27 cellular contexts compared by ENCODE assay signal in the genomic region with DNA sequence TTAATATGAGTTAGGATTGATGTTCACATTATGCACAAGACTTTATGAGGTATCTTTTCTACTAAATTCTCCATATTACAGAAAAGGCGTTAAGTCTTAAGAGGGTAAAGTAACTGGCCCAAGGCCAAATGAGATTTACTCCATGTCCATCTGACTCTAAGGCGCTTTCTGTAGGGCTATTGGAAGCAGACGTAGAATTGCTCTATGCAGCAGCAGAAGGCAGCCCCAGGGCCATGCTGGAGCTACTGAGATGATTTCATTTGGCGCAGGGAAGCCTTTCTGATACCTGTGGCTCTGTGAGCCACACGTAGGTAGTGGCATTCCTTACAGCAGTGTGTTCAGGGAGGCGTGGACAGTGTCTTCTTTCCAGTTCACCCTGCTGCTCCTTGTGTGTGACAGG.
DNase-seq lines count a peak whose midpoint lies in the region; ATAC-seq, FAIRE-seq and TF ChIP-seq lines count a peak whose summit lies in the region.
"Had no signal": no experiment of that assay in that cellular context is flagged by ENCODE, and none has a peak within 500 bp of the region (broad histone marks: within the 10 kb centered on the region; RNA-seq: fewer than 3 reads in every experiment).

No MANE protein-coding gene starts in this region.

- no peaks in the 10 kb centered on the region for H3K4me1 ChIP-seq in K562 (replicated peaks in 1 of 2; ENCODE audit: control insufficient read depth in 2 of 2, insufficient read depth in 2 of 2, low read length in 2 of 2)
- no peaks in the 10 kb centered on the region for H3K4me1 ChIP-seq in right cardiac atrium (ENCODE audit: control insufficient read depth, insufficient read depth, low read length)
- H3K4me1 ChIP-seq: BE2C had no signal

- 1% methylated on average over 6 of the region's 6 CpGs for WGBS in K562 (ENCODE audit: insufficient coverage, low coverage, missing lambda C conversion rate)
- WGBS in right cardiac atrium: 87% methylated on average over 6 of the region's 6 CpGs

- no peaks in the 10 kb centered on the region for H3K79me2 ChIP-seq in K562 (ENCODE audit: control insufficient read depth, insufficient read depth, low read length)

- ATAC-seq in K562 (no peak), right cardiac atrium (no peak)

- intact Hi-C loops in K562 (cut with micrococcal nuclease) (no loop called here), right cardiac atrium (cut with DNase I) (no loop called here)

- H3K9me3 ChIP-seq in K562 (replicated peaks; ENCODE audit: control insufficient read depth, insufficient read depth, low read depth, low read length): no peaks in the 10 kb centered on the region
- H3K9me3 ChIP-seq in right cardiac atrium (ENCODE audit: control insufficient read depth, low read length): no peaks in the 10 kb centered on the region
- H3K9me3 ChIP-seq: BE2C had no signal

- DNase-seq in NCI-H524 (lab: John Stamatoyannopoulos, UW) (peak; percentile 32 to 58), NCI-H524 treated with DMSO at 0.1 percent for 48 hours (lab: John Stamatoyannopoulos, UW) (peak; percentile 0), NCI-H82 treated with DMSO at 0.1 percent for 48 hours (lab: John Stamatoyannopoulos, UW; ENCODE audit: unreplicated experiment) (peak; percentile 38), K562 (ENCODE audit: extremely low read depth in 1 of 4, low spot score in 3 of 4) (no peak), right cardiac atrium (no peak), GDM1 (lab: John Stamatoyannopoulos, UW) (no peak), HT-29 (ENCODE audit: low spot score) (no peak)
- no peak for DNase-seq in activated naive CD4-positive, alpha-beta T cell (lab: John Stamatoyannopoulos, UW)
- DNase-seq: 8988T; ACHN; BE2C; C1 segment of cervical spinal cord; CD4-positive, alpha-beta memory T cell; CD4-positive, CD25-positive, alpha-beta regulatory T cell; CD8-positive, alpha-beta memory T cell; COR-L47; DMS 273 treated with DMSO at 0.1 percent for 48 hours; DMS153; DMS53; DMS79; DND-41; EL; GF-D8 had no signal

- in situ Hi-C loops in K562 (cut with MboI): no loop called here

- H3K4me2 ChIP-seq in K562 (ENCODE audit: insufficient read depth, low read length): no peak overlapping the region
- H3K4me2 ChIP-seq: BLaER1 had no signal

- H3K36me3 ChIP-seq in K562 (ENCODE audit: control insufficient read depth, insufficient read depth, low read length): no peaks in the 10 kb centered on the region
- H3K36me3 ChIP-seq: BE2C, BLaER1 had no signal

- no peaks in the 10 kb centered on the region for H3K9me1 ChIP-seq in K562 (ENCODE audit: control insufficient read depth, insufficient read depth, low read length)

- H3K4me3 ChIP-seq in K562 (no peak overlapping the region), right cardiac atrium (ENCODE audit: low read length) (no peak overlapping the region)
- H3K4me3 ChIP-seq: BLaER1 had no signal

- CTCF ChIA-PET in K562 (lab: Yijun Ruan, JAX; ENCODE audit: low intra/inter-chr PET ratio): interaction anchor here (0.7 kb wide), 1 partner anchor 191 kb away, joined by 4 read pairs; no protein-coding TSS in a partner anchor

- no peaks in the 10 kb centered on the region for H4K20me1 ChIP-seq in K562 (replicated peaks; ENCODE audit: control insufficient read depth, insufficient read depth, low read length)
- H4K20me1 ChIP-seq: BLaER1 had no signal

- peaks cover 7 to 18% of the 10 kb centered on the region in 2 experiments; a peak in 4 of 5 replicates for H3K27me3 ChIP-seq in K562 (ENCODE audit: control insufficient read depth in 2 of 2, insufficient read depth in 2 of 2, low read length in 2 of 2)
- no peaks in the 10 kb centered on the region for H3K27me3 ChIP-seq in right cardiac atrium (ENCODE audit: control insufficient read depth, insufficient read depth)
- H3K27me3 ChIP-seq: BE2C, BLaER1 had no signal

- no peak overlapping the region for H3K9ac ChIP-seq in K562 (ENCODE audit: insufficient read depth in 1 of 2, low read depth in 2 of 2, low read length in 2 of 2)
- H3K9ac ChIP-seq: BLaER1 had no signal

- TF ChIP-seq CTCF in K562 (IDR thresholded peaks at IDR 0.05 in 2 of 3, conservative IDR thresholded peaks at IDR 0.05 in 1 of 3; ENCODE audit: insufficient read depth in 2 of 3, low read depth in 1 of 3, low read length in 3 of 3): no peak

- FAIRE-seq in K562 (lab: Jason Lieb, UNC): no peak
- FAIRE-seq: A204.1, GM12891, GM19239 had no signal

- no peak for TF ChIP-seq EP300 in K562 (IDR thresholded peaks at IDR 0.05; ENCODE audit: low read length)

- no peak overlapping the region for H2AFZ ChIP-seq in K562 (ENCODE audit: low read depth, low read length)

- TF ChIP-seq RAD21 in K562 (CRISPR knock-in tag; conservative IDR thresholded peaks at IDR 0.05 in 1 of 2, IDR thresholded peaks at IDR 0.05 in 1 of 2): no peak

- no TSS peak for BruUV-seq in K562 (replicated peaks; lab: Mats Ljungman, UMichigan)

- no peak for TF ChIP-seq POLR2A in K562 (conservative IDR thresholded peaks at IDR 0.05)

- POLR2A ChIA-PET in K562 (lab: Yijun Ruan, JAX): no interaction called here

- H3K27ac ChIP-seq in K562 (ENCODE audit: extremely low read depth, low read depth, low read length) (no peak overlapping the region), right cardiac atrium (ENCODE audit: low read length) (no peak overlapping the region)
- H3K27ac ChIP-seq: BLaER1 had no signal

TF ChIP-seq in K562, 482 proteins besides CTCF, POLR2A, EP300 and RAD21:
- TF ChIP-seq NFIC (IDR thresholded peaks at IDR 0.05) (peak; percentile 54), ZC3H11A (IDR thresholded peaks at IDR 0.05; ENCODE audit: low read depth, low read length) (no peak)

Comparison
In these comparisons a context has a peak if more than half of its experiments do, and no peak if none do; other contexts are left out.
1. DNase-seq: peak in NCI-H524 (2 of 2), NCI-H524 treated with DMSO at 0.1 percent for 48 hours (single experiment) and NCI-H82 treated with DMSO at 0.1 percent for 48 hours (single experiment); none in K562 (0 of 4), activated naive CD4-positive, alpha-beta T cell (0 of 4), right cardiac atrium (0 of 3), GDM1 (single experiment) and HT-29 (single experiment).